22 cellular contexts compared by ENCODE assay signal in the genomic region with DNA sequence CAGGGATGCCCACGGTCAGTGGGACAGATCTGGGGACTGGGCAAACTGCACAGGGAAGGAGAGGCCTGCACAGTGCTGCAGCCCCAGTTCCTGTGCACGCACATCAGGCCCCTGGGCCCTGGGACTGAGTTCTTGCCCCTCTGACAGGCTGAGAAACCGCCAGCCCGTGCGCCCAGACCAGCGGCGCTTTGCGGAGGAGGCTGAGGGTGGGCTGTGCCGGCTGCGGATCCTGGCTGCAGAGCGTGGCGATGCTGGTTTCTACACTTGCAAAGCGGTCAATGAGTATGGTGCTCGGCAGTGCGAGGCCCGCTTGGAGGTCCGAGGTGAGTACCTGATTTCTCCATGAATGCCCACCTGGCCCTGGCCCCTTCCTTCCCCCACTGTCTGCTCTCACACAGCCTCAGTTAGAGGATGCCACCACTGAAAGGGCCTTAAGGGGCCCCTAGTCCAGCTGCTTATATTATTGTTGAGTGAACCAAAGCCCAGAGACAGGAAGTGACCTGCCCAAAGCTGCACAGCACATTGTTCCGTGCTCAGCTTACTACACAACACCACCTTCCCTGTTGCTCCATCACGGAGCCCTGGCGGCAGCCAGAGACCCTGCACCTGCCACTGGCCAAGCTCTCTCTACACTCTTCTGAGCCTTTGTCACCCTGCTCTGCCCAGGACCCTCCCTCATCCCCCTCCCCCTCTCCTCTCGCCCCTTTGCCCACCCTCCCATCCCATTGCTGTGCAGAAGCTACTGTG. TPM values are rescaled to one million over a fixed set of nuclear protein-coding genes. Genes with fewer than 3 reads are reported as not detected.
DNase-seq lines count a peak whose midpoint lies in the region; ATAC-seq, FAIRE-seq and TF ChIP-seq lines count a peak whose summit lies in the region.
"Had no signal": no experiment of that assay in that cellular context is flagged by ENCODE, and none has a peak within 500 bp of the region (broad histone marks: within the 10 kb centered on the region; RNA-seq: fewer than 3 reads in every experiment).

No MANE protein-coding gene starts in this region.

- no peak overlapping the region for H4K91ac ChIP-seq in H9 (ENCODE audit: insufficient read length, low read depth, low read length)

- no peaks in the 10 kb centered on the region for H3K36me3 ChIP-seq in endodermal cell (ENCODE audit: control insufficient read depth, insufficient read depth, low read length)
- peaks cover 4% of the 10 kb centered on the region for H3K36me3 ChIP-seq in rectal smooth muscle tissue (ENCODE audit: control insufficient read depth, insufficient read depth, low read length)

- no peak overlapping the region for H3K56ac ChIP-seq in H9 (ENCODE audit: insufficient read length, low read depth, low read length)

- no peak for TF ChIP-seq EP300 in A549 (IDR thresholded peaks at IDR 0.05)

- H2AFZ ChIP-seq in H9 (ENCODE audit: low read length), result no peak overlapping the region

- CTCF ChIA-PET in A549 (lab: Yijun Ruan, JAX), result interaction anchor here (1.3 to 89.4 kb wide), 2 partner anchors 42 to 61 kb away, joined by 4 to 3291 read pairs; partner anchors contain the start of genes ASIC4, CHPF, GMPPA and TMEM198

- no peak overlapping the region for H2BK20ac ChIP-seq in H9 (ENCODE audit: low read depth, low read length, poor library complexity, severe bottlenecking)

- ATAC-seq in A549 (peak in 1 of 2 experiments; percentile 22; a peak in 1 of 6 replicates), HG02623 (IDR thresholded peaks at IDR 0.05; ENCODE audit: unreplicated experiment) (no peak)

- FAIRE-seq in A549 (lab: Jason Lieb, UNC) (no peak), frontal cortex (lab: Jason Lieb, UNC) (no peak)

- POLR2A ChIA-PET in A549 (lab: Yijun Ruan, JAX), result no interaction called here

- no peak overlapping the region for H4K5ac ChIP-seq in H9 (ENCODE audit: insufficient read length, low read depth, low read length)

- H2BK120ac ChIP-seq in H9 (ENCODE audit: low read depth, low read length, poor library complexity, severe bottlenecking), result no peak overlapping the region

- no peak overlapping the region for H2BK15ac ChIP-seq in H9 (ENCODE audit: low read depth, low read length)

- no peak overlapping the region for H3K4ac ChIP-seq in H9 (ENCODE audit: low read depth, low read length)

- H2BK12ac ChIP-seq in H9 (ENCODE audit: insufficient read length, low read depth, low read length), result no peak overlapping the region

- no peaks in the 10 kb centered on the region for H3K79me1 ChIP-seq in H9 (ENCODE audit: insufficient read depth, low read depth, low read length, poor library complexity, severe bottlenecking)

- 86% methylated on average over 18 of the region's 21 CpGs for WGBS in A549 (ENCODE audit: missing lambda C conversion rate)
- WGBS in H9 (ENCODE audit: extremely low coverage, insufficient read length, low lambda C conversion rate), result no CpG with 5 or more reads among the region's 21 CpGs
- 92 to 94% methylated on average over 17 to 21 of the region's 21 CpGs for WGBS in endodermal cell (ENCODE audit: insufficient coverage in 1 of 2, insufficient read length in 1 of 2), 2 experiments

- DNase-seq in A549 (ENCODE audit: low read depth in 1 of 2, low spot score in 1 of 2) (no peak), H9 (no peak), endodermal cell (no peak), DMS 273 (lab: John Stamatoyannopoulos, UW; ENCODE audit: unreplicated experiment) (no peak), frontal cortex (ENCODE audit: low spot score in 2 of 2) (no peak)
- DNase-seq in stimulated activated CD4-positive, alpha-beta T cell treated with anti-CD3 and anti-CD28 coated beads, Interleukin-15, amount 100 ng/mL, for 24 hours, result no peak
- DNase-seq: COR-L47; DMS153; HCEC 1CT; NCI-H1436; NCI-H2029; NCI-H2171; NCI-H446; NCI-H69; NK-92 treated with Interleukin-12 subunit alpha and Interleukin-12 subunit beta, amount 100 ng/mL, for 24 hours had no signal

- no peaks in the 10 kb centered on the region for H3K79me2 ChIP-seq in H9 (ENCODE audit: insufficient read depth, low read length)

- H3T11ph ChIP-seq in H9 (ENCODE audit: low read length), result no peak overlapping the region

- H3K9me3 ChIP-seq in A549 (no peaks in the 10 kb centered on the region), H9 (ENCODE audit: control insufficient read depth, low read depth, low read length) (no peaks in the 10 kb centered on the region), endodermal cell (ENCODE audit: control insufficient read depth, low read length) (no peaks in the 10 kb centered on the region)

- no peak for TF ChIP-seq RAD21 in A549 (conservative IDR thresholded peaks at IDR 0.05 in 1 of 2, IDR thresholded peaks at IDR 0.05 in 1 of 2)

- no peak overlapping the region for H2BK5ac ChIP-seq in H9 (ENCODE audit: insufficient read length, low read length)

- H3K4me2 ChIP-seq in A549 (no peak overlapping the region), H9 (ENCODE audit: insufficient read depth, insufficient read length, low read length) (no peak overlapping the region)
- H3K4me2 ChIP-seq: KMS-11 had no signal

- H3K9me3 Mint-ChIP-seq in H9, result no peaks in the 10 kb centered on the region
- no peaks in the 10 kb centered on the region for H3K9me3 Mint-ChIP-seq in endodermal cell

- no peak overlapping the region for H2AK5ac ChIP-seq in H9 (ENCODE audit: insufficient read length, low read length)

- no peaks in the 10 kb centered on the region for H4K20me1 ChIP-seq in H9 (ENCODE audit: control insufficient read depth, insufficient read depth, insufficient read length)

- H4K8ac ChIP-seq in H9 (replicated peaks; ENCODE audit: insufficient read length, low read depth, low read length), result no peak overlapping the region

- peaks cover 4 to 20% (median 9%) of the 10 kb centered on the region in 3 experiments for H3K36me3 Mint-ChIP-seq in H9 (ENCODE audit: insufficient read depth in 1 of 3, low read depth in 3 of 3)
- peaks cover 4% of the 10 kb centered on the region for H3K36me3 Mint-ChIP-seq in endodermal cell (ENCODE audit: low read depth)
- H3K36me3 Mint-ChIP-seq: CD14-positive monocyte had no signal

- peaks cover 16 to 23% of the 10 kb centered on the region in 2 experiments for H3K4me1 Mint-ChIP-seq in H9
- peaks cover 12% of the 10 kb centered on the region for H3K4me1 Mint-ChIP-seq in endodermal cell
- H3K4me1 Mint-ChIP-seq: CD14-positive monocyte had no signal

- no peak overlapping the region for H3K18ac ChIP-seq in H9 (ENCODE audit: insufficient read length, low read depth, low read length)

- H3K4me1 ChIP-seq in A549 (peaks cover 10% of the 10 kb centered on the region), H9 (ENCODE audit: insufficient read depth, low read length) (no peaks in the 10 kb centered on the region; the same call in 1 of the 2 replicates), endodermal cell (ENCODE audit: control insufficient read depth, insufficient read depth, low read length) (peaks cover 9% of the 10 kb centered on the region), rectal smooth muscle tissue (ENCODE audit: control insufficient read depth, insufficient read depth, low read length) (peaks cover 58% of the 10 kb centered on the region)

- TF ChIP-seq POLR2A in A549 (IDR thresholded peaks at IDR 0.05; ENCODE audit: low read length), result no peak

- no peak overlapping the region for H3K4me3 ChIP-seq in A549
- H3K4me3 ChIP-seq in endodermal cell (ENCODE audit: low read length), result no peak overlapping the region
- H3K4me3 ChIP-seq in rectal smooth muscle tissue (ENCODE audit: low read length), result no peak overlapping the region

- H3K23me2 ChIP-seq in H9 (ENCODE audit: insufficient read length, low read depth, low read length, poor library complexity, severe bottlenecking), result no peaks in the 10 kb centered on the region

- H3K27me3 Mint-ChIP-seq in H9 (ENCODE audit: low read depth), result no peaks in the 10 kb centered on the region
- no peaks in the 10 kb centered on the region for H3K27me3 Mint-ChIP-seq in endodermal cell (ENCODE audit: insufficient read depth)

- H3K4me3 Mint-ChIP-seq in H9 (no peak overlapping the region), endodermal cell (no peak overlapping the region)
- H3K4me3 Mint-ChIP-seq: CD14-positive monocyte had no signal

- no peak overlapping the region for H3K9ac ChIP-seq in H9 (ENCODE audit: extremely low read depth, insufficient read length, low read length)
- no peak overlapping the region for H3K9ac ChIP-seq in endodermal cell (ENCODE audit: extremely low read depth, low read length, poor library complexity, severe bottlenecking)
- no peak overlapping the region for H3K9ac ChIP-seq in rectal smooth muscle tissue (ENCODE audit: low read length)
- H3K9ac ChIP-seq: KMS-11 had no signal

- H3K27ac Mint-ChIP-seq in H9, result no peak overlapping the region
- H3K27ac Mint-ChIP-seq in endodermal cell, result no peak overlapping the region
- H3K27ac Mint-ChIP-seq: CD14-positive monocyte had no signal

- TF ChIP-seq CTCF in A549 (IDR thresholded peaks at IDR 0.05) (no peak), H9 (conservative IDR thresholded peaks at IDR 0.05) (peak; percentile 25; the same call in 1 of the 3 replicates), endodermal cell (conservative IDR thresholded peaks at IDR 0.05) (peak; percentile 31)

- H3K23ac ChIP-seq in H9 (ENCODE audit: insufficient read length, low read depth, low read length), result no peak overlapping the region

- H3K27ac ChIP-seq in A549 (no peak overlapping the region), H9 (ENCODE audit: insufficient read length, low read depth, low read length) (no peak overlapping the region), endodermal cell (ENCODE audit: low read depth, low read length) (no peak overlapping the region), rectal smooth muscle tissue (ENCODE audit: low read depth, low read length) (peak overlapping the region; percentile 77)
- H3K27ac ChIP-seq: KMS-11 had no signal

- no peaks in the 10 kb centered on the region for H3K27me3 ChIP-seq in H9 (ENCODE audit: insufficient read depth, low read length)
- no peaks in the 10 kb centered on the region for H3K27me3 ChIP-seq in endodermal cell (ENCODE audit: control insufficient read depth, insufficient read depth, low read length, poor library complexity, severe bottlenecking)
- H3K27me3 ChIP-seq in rectal smooth muscle tissue (ENCODE audit: control insufficient read depth, insufficient read depth, low read length), result no peaks in the 10 kb centered on the region

- no peak overlapping the region for H3K14ac ChIP-seq in H9 (ENCODE audit: insufficient read depth, low read length)

RNA-seq across cellular contexts. Expression of gene SPEG, which starts 29.8 kb away (rescaled TPM):
- polyA plus RNA-seq in A549 (2011; rRNA removed) (2.3 TPM in 2 replicates), A549 (2017; fragmentation: RNase III; extraction: RNeasy Plus Mini Kit Qiagen cat#74134 plus additional on column Dnase treatment) (9.3 to 13.0 TPM (median 11.5 TPM) in 3 replicates)
- polyA plus RNA-seq in A549 (2012; cell fraction: cytosol; rRNA removed), result 5.8 and 7.2 TPM in 2 replicates
- polyA plus RNA-seq in A549 (2012; cell fraction: nucleus; rRNA removed), result 25.9 and 31.3 TPM in 2 replicates
- 3.1 and 6.2 TPM in 2 replicates for polyA minus RNA-seq in A549 (2011; rRNA and poly(A)+ RNA removed)
- total RNA-seq in H9 (2021) (23.7 and 25.2 TPM in 2 replicates), endodermal cell (10 to 100 TPM; 23.1 to 29.8 TPM), frontal cortex (13.0 TPM)
- polyA plus RNA-seq in endodermal cell (2013, experiment 1 of 2), result 42.6 TPM
- polyA plus RNA-seq in endodermal cell (2013, experiment 2 of 2), result 38.8 TPM
- polyA plus RNA-seq: CD14-positive monocyte had no signal

RNA-seq across cellular contexts. Expression of gene GMPPA, which starts 34.2 kb away (rescaled TPM):
- 46.2 and 55.3 TPM in 2 replicates for polyA plus RNA-seq in A549 (2011; rRNA removed)
- 55.6 and 70.3 TPM in 2 replicates for polyA plus RNA-seq in A549 (2012; cell fraction: cytosol; rRNA removed)
- 113 and 115 TPM in 2 replicates for polyA plus RNA-seq in A549 (2012; cell fraction: nucleus; rRNA removed)
- 31.3 to 38.4 TPM (median 36.2 TPM) in 3 replicates for polyA plus RNA-seq in A549 (2017; fragmentation: RNase III; extraction: RNeasy Plus Mini Kit Qiagen cat#74134 plus additional on column Dnase treatment)
- polyA minus RNA-seq in A549 (2011; rRNA and poly(A)+ RNA removed), result 63.6 and 92.8 TPM in 2 replicates
- total RNA-seq in H9 (2021), result 32.0 and 34.5 TPM in 2 replicates
- total RNA-seq in endodermal cell, result 10 to 100 TPM; 36.9 to 38.2 TPM
- polyA plus RNA-seq in endodermal cell (2013, experiment 1 of 2), result 23.4 TPM
- polyA plus RNA-seq in endodermal cell (2013, experiment 2 of 2), result 22.9 TPM
- total RNA-seq in frontal cortex, result 13.0 TPM

RNA-seq across cellular contexts. Expression of gene DES, which starts 46.3 kb away (rescaled TPM):
- polyA plus RNA-seq in A549 (2011; rRNA removed) (0.06 and 0.20 TPM in 2 replicates), A549 (2017; fragmentation: RNase III; extraction: RNeasy Plus Mini Kit Qiagen cat#74134 plus additional on column Dnase treatment) (0.09 TPM in 1 of 3 replicates, not detected in the others)
- polyA plus RNA-seq in A549 (2012; cell fraction: cytosol; rRNA removed), result 0.01 and 0.10 TPM in 2 replicates
- 0.04 TPM in 1 of 2 replicates, not detected in the other for polyA plus RNA-seq in A549 (2012; cell fraction: nucleus; rRNA removed)
- 0.21 TPM in 1 of 2 replicates, not detected in the other for polyA minus RNA-seq in A549 (2011; rRNA and poly(A)+ RNA removed)
- total RNA-seq in H9 (2021) (3.0 and 4.6 TPM in 2 replicates), endodermal cell (1 to 10 TPM; 1.1 to 3.5 TPM), frontal cortex (0.41 TPM)
- 0.96 TPM for polyA plus RNA-seq in endodermal cell (2013, experiment 1 of 2)
- 0.99 TPM for polyA plus RNA-seq in endodermal cell (2013, experiment 2 of 2)
- total RNA-seq: M059J, OCI-LY7 had no signal

RNA-seq across cellular contexts. Expression of gene ASIC4, which starts 49.8 kb away (rescaled TPM):
- polyA plus RNA-seq in A549 (2011; rRNA removed) (0.04 and 0.13 TPM in 2 replicates), A549 (2017; fragmentation: RNase III; extraction: RNeasy Plus Mini Kit Qiagen cat#74134 plus additional on column Dnase treatment) (0.07 to 0.08 TPM in 2 of 3 replicates, not detected in the other)
- polyA plus RNA-seq in A549 (2012; cell fraction: cytosol; rRNA removed), result 0.01 and 0.05 TPM in 2 replicates
- 0.17 and 0.33 TPM in 2 replicates for polyA plus RNA-seq in A549 (2012; cell fraction: nucleus; rRNA removed)
- polyA minus RNA-seq in A549 (2011; rRNA and poly(A)+ RNA removed), result 0.12 TPM in 1 of 2 replicates, not detected in the other
- total RNA-seq in H9 (2021) (0.37 and 0.42 TPM in 2 replicates), endodermal cell (under 1 TPM; 0.29 to 1.00 TPM), frontal cortex (2.9 TPM)
- polyA plus RNA-seq in endodermal cell (2013, experiment 1 of 2), result 2.0 TPM
- 1.4 TPM for polyA plus RNA-seq in endodermal cell (2013, experiment 2 of 2)
- total RNA-seq: RPMI7951 had no signal
- polyA plus RNA-seq: CD14-positive monocyte had no signal
